ENCODE assay signal across 28 cellular contexts in the genomic region with DNA sequence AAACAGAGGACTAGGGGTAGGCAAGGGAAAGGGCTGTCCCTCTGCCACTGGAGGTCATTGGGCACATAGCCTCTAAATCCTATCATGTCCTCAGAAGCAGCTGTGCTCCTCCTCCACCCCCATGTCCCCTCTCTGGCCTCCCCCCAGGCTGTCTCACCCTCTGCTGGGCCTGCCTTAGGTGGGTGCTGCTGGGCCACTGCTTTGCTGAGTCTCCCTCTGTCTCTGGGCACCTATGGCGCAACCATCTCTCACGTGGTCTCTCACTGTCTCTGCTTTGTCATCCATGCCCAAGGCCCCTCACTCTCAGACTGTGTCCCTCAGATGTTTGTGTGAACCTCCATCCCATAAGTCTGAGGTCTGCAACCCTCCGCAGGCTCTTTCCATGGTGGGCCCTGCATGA. TPM values are rescaled to one million over a fixed set of nuclear protein-coding genes. Genes with fewer than 3 reads are reported as not detected.
"Had no signal": no experiment of that assay in that cellular context is flagged by ENCODE, and none has a peak within 500 bp of the region (broad histone marks: within the 10 kb centered on the region; RNA-seq: fewer than 3 reads in every experiment).

No MANE protein-coding gene starts in this region.

- H3K27me3 ChIP-seq: gastrocnemius medialis had no signal

- H3K4me3 Mint-ChIP-seq: mesothelial cell of epicardium had no signal

- H3K4me3 ChIP-seq: coronary artery, dorsolateral prefrontal cortex, esophagus squamous epithelium, gastrocnemius medialis, heart right ventricle, left lung, lower lobe of right lung, mucosa of descending colon had no signal

- DNase-seq: dermis blood vessel endothelial cell; effector CD4-positive, alpha-beta T cell; effector memory CD4-positive, alpha-beta T cell; esophagus squamous epithelium; foreskin fibroblast; foreskin melanocyte; left lung; mesenchymal stem cell; mucosa of descending colon; naive B cell had no signal

- ATAC-seq: mucosa of descending colon had no signal

- H3K9me3 Mint-ChIP-seq: mesothelial cell of epicardium had no signal

- H3K4me1 Mint-ChIP-seq: mesothelial cell of epicardium, naive B cell had no signal

- H3K27ac Mint-ChIP-seq: mesothelial cell of epicardium had no signal

- H3K36me3 Mint-ChIP-seq: mesothelial cell of epicardium had no signal

- H3K27ac ChIP-seq: coronary artery, dorsolateral prefrontal cortex, esophagus squamous epithelium, gastrocnemius medialis, heart right ventricle, left lung, lower lobe of right lung had no signal

- H3K4me1 ChIP-seq: esophagus squamous epithelium, gastrocnemius medialis, heart right ventricle, left lung, lower lobe of right lung had no signal

- H3K36me3 ChIP-seq: esophagus squamous epithelium, gastrocnemius medialis, heart right ventricle, left lung, lower lobe of right lung had no signal

- H3K9me3 ChIP-seq: esophagus squamous epithelium, gastrocnemius medialis, heart right ventricle, left lung, lower lobe of right lung, mucosa of descending colon had no signal

RNA-seq across cellular contexts. Expression of gene IQCF6, which starts 35.0 kb away (rescaled TPM):
- total RNA-seq: dermis blood vessel endothelial cell, dorsolateral prefrontal cortex, endothelial cell of umbilical vein, epithelial cell of proximal tubule, esophagus squamous epithelium, gastrocnemius medialis, glomerular endothelial cell, heart right ventricle, kidney epithelial cell, left cardiac atrium, left lung, left ventricle myocardium superior, lower leg skin, lower lobe of right lung, lung microvascular endothelial cell, mesenteric fat pad, mesothelial cell of epicardium, mucosa of descending colon, myocyte had no signal
- polyA plus RNA-seq: endothelial cell of umbilical vein, esophagus, heart right ventricle, keratinocyte had no signal

RNA-seq across cellular contexts. Expression of gene IQCF2, which starts 47.4 kb away (rescaled TPM):
- total RNA-seq: dermis blood vessel endothelial cell, dorsolateral prefrontal cortex, endothelial cell of umbilical vein, epithelial cell of proximal tubule, esophagus squamous epithelium, gastrocnemius medialis, glomerular endothelial cell, heart right ventricle, kidney epithelial cell, left cardiac atrium, left lung, left ventricle myocardium superior, lower leg skin, lower lobe of right lung, lung microvascular endothelial cell, mesenteric fat pad, mesothelial cell of epicardium, mucosa of descending colon, myocyte had no signal
- polyA plus RNA-seq: endothelial cell of umbilical vein, esophagus, heart right ventricle, keratinocyte had no signal
